23 cellular contexts compared by ENCODE assay signal in the genomic region with DNA sequence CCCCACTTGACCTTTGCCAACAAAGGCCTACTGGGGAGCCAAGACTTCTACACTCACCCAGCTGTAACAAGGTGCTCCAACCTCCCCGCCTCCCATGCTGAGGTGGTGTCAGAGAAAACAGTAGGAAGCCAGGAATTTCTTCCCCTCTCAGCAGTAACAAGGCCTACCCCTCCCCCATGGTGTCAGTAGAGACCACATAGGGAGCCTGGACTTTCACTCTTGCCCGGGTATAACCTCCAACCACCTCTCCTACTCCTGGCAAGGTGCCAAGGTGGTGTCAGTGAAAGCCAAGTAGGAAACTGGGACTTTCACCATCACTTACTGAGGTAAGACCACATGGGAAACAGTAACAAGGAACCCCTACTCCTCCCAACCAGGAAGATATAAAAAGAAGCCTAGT.
DNase-seq lines count a peak whose midpoint lies in the region; ATAC-seq, FAIRE-seq and TF ChIP-seq lines count a peak whose summit lies in the region.
"Had no signal": no experiment of that assay in that cellular context is flagged by ENCODE, and none has a peak within 500 bp of the region (broad histone marks: within the 10 kb centered on the region; RNA-seq: fewer than 3 reads in every experiment).

No MANE protein-coding gene starts in this region.

- no peak overlapping the region for H3K27ac ChIP-seq in SJSA1
- H3K27ac ChIP-seq: adrenal gland, breast epithelium, C4-2B, epithelial cell of prostate, thoracic aorta had no signal

- no peaks in the 10 kb centered on the region for H3K36me3 ChIP-seq in SJSA1
- H3K36me3 ChIP-seq: adrenal gland, breast epithelium, thoracic aorta had no signal

- no peak for TF ChIP-seq CTCF in Calu3 (IDR thresholded peaks at IDR 0.05; ENCODE audit: unreplicated experiment)

- no peaks in the 10 kb centered on the region for H3K36me3 Mint-ChIP-seq in Calu3 (ENCODE audit: insufficient read depth, unreplicated experiment)
- H3K36me3 Mint-ChIP-seq: natural killer cell had no signal

- no peak overlapping the region for H3K4me3 ChIP-seq in SJSA1
- H3K4me3 ChIP-seq: adrenal gland, breast epithelium, thoracic aorta had no signal

- peak; percentile 1 for DNase-seq in Calu3
- DNase-seq in H54 (ENCODE audit: insufficient read length, low spot score), result no peak
- peak; percentile 19 to 43 for DNase-seq in SJSA1 (ENCODE audit: low read depth in 1 of 2, low spot score in 2 of 2)
- DNase-seq in kidney tubule cell (ENCODE audit: low spot score), result peak; percentile 54
- no peak for DNase-seq in activated effector memory CD4-positive, alpha-beta T cell treated with anti-CD3 and anti-CD28 coated beads, Interleukin-2, amount 50 U/mL, for 16 hours
- DNase-seq in GM12891 (ENCODE audit: insufficient read length, low spot score), result no peak
- DNase-seq: activated CD4-positive, alpha-beta memory T cell treated with anti-CD3 and anti-CD28 coated beads, Interleukin-2, amount 10 ng/mL, durations not matched to agents 7 days and 5 days; activated T-cell treated with anti-CD3 and anti-CD28 coated beads for 4 hours; foreskin fibroblast; natural killer cell; NCI-H146; stimulated activated naive CD4-positive, alpha-beta T cell; T1000 had no signal

- H3K4me1 ChIP-seq in SJSA1 (replicated peaks), result peaks cover 6% of the 10 kb centered on the region
- H3K4me1 ChIP-seq: breast epithelium had no signal

- intact Hi-C loops in Calu3 (cut with micrococcal nuclease; ENCODE audit: unreplicated experiment), result no loop called here

- H3K9me3 Mint-ChIP-seq in Calu3 (ENCODE audit: low read depth, unreplicated experiment), result no peaks in the 10 kb centered on the region
- H3K9me3 Mint-ChIP-seq: activated CD4-positive, alpha-beta memory T cell treated with anti-CD3 and anti-CD28 coated beads, Interleukin-2, amount 10 ng/mL, durations not matched to agents 7 days and 5 days; natural killer cell had no signal

- no peaks in the 10 kb centered on the region for H3K9me3 ChIP-seq in SJSA1 (replicated peaks)
- H3K9me3 ChIP-seq: adrenal gland, breast epithelium, thoracic aorta had no signal

- no peaks in the 10 kb centered on the region for H3K27me3 Mint-ChIP-seq in Calu3 (ENCODE audit: unreplicated experiment)
- H3K27me3 Mint-ChIP-seq: activated CD4-positive, alpha-beta memory T cell treated with anti-CD3 and anti-CD28 coated beads, Interleukin-2, amount 10 ng/mL, durations not matched to agents 7 days and 5 days had no signal

- no peaks in the 10 kb centered on the region for H3K27me3 ChIP-seq in SJSA1 (replicated peaks)
- H3K27me3 ChIP-seq: adrenal gland had no signal

- FAIRE-seq in H54 (lab: Jason Lieb, UNC) (peak; percentile 72), GM12891 (lab: Jason Lieb, UNC) (no peak)
- FAIRE-seq: GM12892 had no signal

- no peak overlapping the region for H3K4me3 Mint-ChIP-seq in Calu3 (ENCODE audit: low read depth, unreplicated experiment)
- H3K4me3 Mint-ChIP-seq: activated CD4-positive, alpha-beta memory T cell treated with anti-CD3 and anti-CD28 coated beads, Interleukin-2, amount 10 ng/mL, durations not matched to agents 7 days and 5 days; mesothelial cell of epicardium; natural killer cell had no signal

- ATAC-seq in GM19455 (IDR thresholded peaks at IDR 0.05; ENCODE audit: unreplicated experiment) (no peak), HG02852 (IDR thresholded peaks at IDR 0.05; ENCODE audit: unreplicated experiment) (no peak)
- ATAC-seq: HCT116, natural killer cell had no signal

- CTCF ChIA-PET in Calu3 (lab: Charles Lee), result no interaction called here

- no peak overlapping the region for H3K27ac Mint-ChIP-seq in Calu3 (ENCODE audit: unreplicated experiment)
- H3K27ac Mint-ChIP-seq: activated CD4-positive, alpha-beta memory T cell treated with anti-CD3 and anti-CD28 coated beads, Interleukin-2, amount 10 ng/mL, durations not matched to agents 7 days and 5 days; mesothelial cell of epicardium; natural killer cell had no signal

- no TSS peak for BruUV-seq in Calu3 (replicated peaks; lab: Mats Ljungman, UMichigan)

- TF ChIP-seq POLR2A in H54 (IDR thresholded peaks at IDR 0.05; ENCODE audit: low read depth, low read length) (no peak), GM12891 (IDR thresholded peaks at IDR 0.05; ENCODE audit: low read depth, low read length) (no peak)

- H3K4me1 Mint-ChIP-seq in Calu3 (ENCODE audit: low read depth, unreplicated experiment), result no peaks in the 10 kb centered on the region
- H3K4me1 Mint-ChIP-seq: mesothelial cell of epicardium, natural killer cell had no signal

TF ChIP-seq in GM12891, 5 proteins besides CTCF, POLR2A, EP300 and RAD21:
- TF ChIP-seq PAX5 (IDR thresholded peaks at IDR 0.05; ENCODE audit: insufficient read depth, low read length, severe bottlenecking) (no peak), SPI1 (IDR thresholded peaks at IDR 0.05; ENCODE audit: low read depth, low read length) (no peak), POU2F2 (IDR thresholded peaks at IDR 0.05; ENCODE audit: low read depth, low read length) (no peak)
TF ChIP-seq in GM12891: peak in this region for 0.

Comparison
In these comparisons a context has a peak if more than half of its experiments do, and no peak if none do; other contexts are left out.
1. DNase-seq: peak in Calu3 (single experiment), SJSA1 (2 of 2) and kidney tubule cell (single experiment); none in H54 (single experiment), activated effector memory CD4-positive, alpha-beta T cell treated with anti-CD3 and anti-CD28 coated beads, Interleukin-2, amount 50 U/mL, for 16 hours (single experiment) and GM12891 (single experiment).